In the genomic region with DNA sequence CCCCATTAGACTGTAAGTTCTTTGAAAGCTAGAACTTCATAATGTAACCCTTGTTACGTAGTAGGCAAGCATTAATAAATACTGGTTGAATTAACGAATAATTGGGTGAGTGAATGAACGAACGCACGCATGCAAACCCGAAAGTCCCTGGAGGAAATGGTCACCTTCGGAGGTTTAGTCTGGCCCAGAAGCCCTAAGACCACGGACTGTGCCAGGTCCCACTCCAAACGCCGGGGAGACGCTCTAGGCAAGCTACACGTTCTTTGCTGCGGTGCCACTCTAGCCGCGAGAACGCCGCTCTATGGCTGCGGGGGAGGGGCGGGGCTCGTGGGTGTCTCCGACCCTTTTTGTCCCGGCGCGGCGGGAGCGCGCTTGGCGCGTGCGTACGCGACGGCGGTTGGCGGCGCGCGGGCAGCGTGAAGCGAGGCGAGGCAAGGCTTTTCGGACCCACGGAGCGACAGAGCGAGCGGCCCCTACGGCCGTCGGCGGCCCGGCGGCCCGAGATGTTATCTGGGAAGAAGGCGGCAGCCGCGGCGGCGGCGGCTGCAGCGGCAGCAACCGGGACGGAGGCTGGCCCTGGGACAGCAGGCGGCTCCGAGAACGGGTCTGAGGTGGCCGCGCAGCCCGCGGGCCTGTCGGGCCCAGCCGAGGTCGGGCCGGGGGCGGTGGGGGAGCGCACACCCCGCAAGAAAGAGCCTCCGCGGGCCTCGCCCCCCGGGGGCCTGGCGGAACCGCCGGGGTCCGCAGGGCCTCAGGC, we compare ENCODE assay signal across 8 cellular contexts. TPM values are rescaled to one million over a fixed set of nuclear protein-coding genes. Genes with fewer than 3 reads are reported as not detected.
DNase-seq lines count a peak whose midpoint lies in the region; FAIRE-seq and TF ChIP-seq lines count a peak whose summit lies in the region.

A gene (plus strand): TSS at position 375 of the 757 bp plus-strand sequence. CDS start 129 bp downstream, at position 504.

- peaks cover 8% of the 10 kb centered on the region for H4K20me1 ChIP-seq in neural cell (ENCODE audit: insufficient read depth)

- peak; percentile 47 for TF ChIP-seq RAD21 in neural cell (conservative IDR thresholded peaks at IDR 0.05)

- H2AFZ ChIP-seq in neural cell (ENCODE audit: low read depth, low read length): peak within 1 kb of the TSS; percentile 85

- FAIRE-seq in G401.6 (lab: Jason Lieb, UNC): peak; percentile 89

- H3K79me2 ChIP-seq in neural cell (replicated peaks; ENCODE audit: insufficient read depth, low read length): peaks cover 46% of the 10 kb centered on the region

- 0 to 1% (median 0%) methylated on average over 11 to 84 of the region's 84 CpGs for WGBS in stomach, 5 donors

- H3K4me3 ChIP-seq in H7 (ENCODE audit: insufficient read depth, low read depth, low read length): peak within 1 kb of the TSS; percentile 99
- H3K4me3 ChIP-seq in neural cell (ENCODE audit: low read length): peak within 1 kb of the TSS; percentile 73
- H3K4me3 ChIP-seq in stomach: peak within 1 kb of the TSS; percentile 75 to 98 (median 91)

- no peaks in the 10 kb centered on the region for H3K27me3 ChIP-seq in H7 (ENCODE audit: control insufficient read depth, insufficient read depth, low read length)
- H3K27me3 ChIP-seq in neural cell (ENCODE audit: insufficient read depth, low read depth, low read length): no peaks in the 10 kb centered on the region
- no peaks in the 10 kb centered on the region for H3K27me3 ChIP-seq in stomach

- TF ChIP-seq EP300 in neural cell (conservative IDR thresholded peaks at IDR 0.05; ENCODE audit: poor library complexity, severe bottlenecking) (peak; percentile 72), stomach (IDR thresholded peaks at IDR 0.05) (no peak)

- peaks cover 6% of the 10 kb centered on the region for H3F3A ChIP-seq in neural cell (ENCODE audit: insufficient read depth, low read length, poor library complexity, severe bottlenecking)

- intact Hi-C loops in stomach (cut with DNase I; ENCODE audit: low total_unique reads): no loop called here

- H3K36me3 ChIP-seq in H7 (replicated peaks; ENCODE audit: control insufficient read depth, insufficient read depth, low read length) (no peaks in the 10 kb centered on the region), neural cell (ENCODE audit: insufficient read depth, low read length) (no peaks in the 10 kb centered on the region), stomach (no peaks in the 10 kb centered on the region)

- peaks cover 7 to 27% (median 19%) of the 10 kb centered on the region in 4 donors for H3K4me1 ChIP-seq in stomach

- no peak for TF ChIP-seq POLR2A in stomach (IDR thresholded peaks at IDR 0.05)

- peak within 1 kb of the TSS; percentile 98 for H3K9ac ChIP-seq in neural cell (ENCODE audit: low read length)

- peak; percentile 94 for DNase-seq in H7
- DNase-seq in M059J (ENCODE audit: low read depth): peak; percentile 98
- peak; percentile 42 for DNase-seq in SIG-M5 (lab: John Stamatoyannopoulos, UW)
- peak; percentile 84 for DNase-seq in activated gamma-delta T cell (lab: John Stamatoyannopoulos, UW)
- peak; percentile 96 for DNase-seq in fibroblast of the conjunctiva (ENCODE audit: low read depth)
- peak; percentile 98 for DNase-seq in stomach

- H3K9me2 ChIP-seq in neural cell (ENCODE audit: insufficient read depth, low read length): no peaks in the 10 kb centered on the region

- H3K27ac ChIP-seq in neural cell (ENCODE audit: low read length): peak within 1 kb of the TSS; percentile 97
- peak within 1 kb of the TSS; percentile 87 to 93 (median 89) for H3K27ac ChIP-seq in stomach

- H3K9me3 ChIP-seq in neural cell (ENCODE audit: low read length): no peaks in the 10 kb centered on the region
- no peaks in the 10 kb centered on the region for H3K9me3 ChIP-seq in stomach

- H3K4me2 ChIP-seq in neural cell (ENCODE audit: low read length): peak within 1 kb of the TSS; percentile 85

- TF ChIP-seq CTCF in neural cell (IDR thresholded peaks at IDR 0.05; ENCODE audit: poor library complexity, severe bottlenecking) (peak; percentile 80), stomach (IDR thresholded peaks at IDR 0.05) (peak in 1 of 7 experiments; percentile 6)

TF ChIP-seq in neural cell, 6 proteins besides CTCF, POLR2A, EP300 and RAD21:
- TF ChIP-seq SMC3 (conservative IDR thresholded peaks at IDR 0.05; ENCODE audit: poor library complexity) (peak; percentile 50), MXI1 (conservative IDR thresholded peaks at IDR 0.05; ENCODE audit: poor library complexity, severe bottlenecking) (peak; percentile 85), TAF1 (IDR thresholded peaks at IDR 0.05; ENCODE audit: low read depth) (peak; percentile 35), POLR2AphosphoS5 (IDR thresholded peaks at IDR 0.05) (peak; percentile 99), EZH2 (IDR thresholded peaks at IDR 0.05; ENCODE audit: borderline replicate concordance, insufficient read depth, low read length, poor library complexity, severe bottlenecking) (no peak)
- TF ChIP-seq, protein P1, sequence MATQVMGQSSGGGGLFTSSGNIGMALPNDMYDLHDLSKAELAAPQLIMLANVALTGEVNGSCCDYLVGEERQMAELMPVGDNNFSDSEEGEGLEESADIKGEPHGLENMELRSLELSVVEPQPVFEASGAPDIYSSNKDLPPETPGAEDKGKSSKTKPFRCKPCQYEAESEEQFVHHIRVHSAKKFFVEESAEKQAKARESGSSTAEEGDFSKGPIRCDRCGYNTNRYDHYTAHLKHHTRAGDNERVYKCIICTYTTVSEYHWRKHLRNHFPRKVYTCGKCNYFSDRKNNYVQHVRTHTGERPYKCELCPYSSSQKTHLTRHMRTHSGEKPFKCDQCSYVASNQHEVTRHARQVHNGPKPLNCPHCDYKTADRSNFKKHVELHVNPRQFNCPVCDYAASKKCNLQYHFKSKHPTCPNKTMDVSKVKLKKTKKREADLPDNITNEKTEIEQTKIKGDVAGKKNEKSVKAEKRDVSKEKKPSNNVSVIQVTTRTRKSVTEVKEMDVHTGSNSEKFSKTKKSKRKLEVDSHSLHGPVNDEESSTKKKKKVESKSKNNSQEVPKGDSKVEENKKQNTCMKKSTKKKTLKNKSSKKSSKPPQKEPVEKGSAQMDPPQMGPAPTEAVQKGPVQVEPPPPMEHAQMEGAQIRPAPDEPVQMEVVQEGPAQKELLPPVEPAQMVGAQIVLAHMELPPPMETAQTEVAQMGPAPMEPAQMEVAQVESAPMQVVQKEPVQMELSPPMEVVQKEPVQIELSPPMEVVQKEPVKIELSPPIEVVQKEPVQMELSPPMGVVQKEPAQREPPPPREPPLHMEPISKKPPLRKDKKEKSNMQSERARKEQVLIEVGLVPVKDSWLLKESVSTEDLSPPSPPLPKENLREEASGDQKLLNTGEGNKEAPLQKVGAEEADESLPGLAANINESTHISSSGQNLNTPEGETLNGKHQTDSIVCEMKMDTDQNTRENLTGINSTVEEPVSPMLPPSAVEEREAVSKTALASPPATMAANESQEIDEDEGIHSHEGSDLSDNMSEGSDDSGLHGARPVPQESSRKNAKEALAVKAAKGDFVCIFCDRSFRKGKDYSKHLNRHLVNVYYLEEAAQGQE (IDR thresholded peaks at IDR 0.05; ENCODE audit: borderline replicate concordance): no peak

RNA-seq across cellular contexts. Expression of the gene that starts here (rescaled TPM):
- 468 and 490 TPM in 2 replicates for total RNA-seq in H7 (2014; rRNA removed; shearing (Covaris generic))
- total RNA-seq in M059J (2014; rRNA removed; shearing (Covaris generic)): 98.5 and 143 TPM in 2 replicates
- 276 and 304 TPM in 2 replicates for polyA plus RNA-seq in neural cell
- polyA minus RNA-seq in neural cell: 360 and 373 TPM in 2 replicates
- total RNA-seq in stomach: 10 to 100 TPM; 27.4 to 78.9 (median 39.3) TPM
- 10 to 100 TPM; 17.1 to 30.4 (median 20.9) TPM for polyA plus RNA-seq in stomach

Comparison
In these comparisons a context has a peak if more than half of its experiments do, and no peak if none do; other contexts are left out.
1. Peak in every context shown above with its lines: DNase-seq, H3K4me3 ChIP-seq and H3K27ac ChIP-seq.
2. DNase-seq: peak in every context shown above with its lines; median percentile 98 in M059J; 98 in stomach; 96 in fibroblast of the conjunctiva; 94 in H7; 84 in activated gamma-delta T cell; 42 in SIG-M5.